In the genomic region with DNA sequence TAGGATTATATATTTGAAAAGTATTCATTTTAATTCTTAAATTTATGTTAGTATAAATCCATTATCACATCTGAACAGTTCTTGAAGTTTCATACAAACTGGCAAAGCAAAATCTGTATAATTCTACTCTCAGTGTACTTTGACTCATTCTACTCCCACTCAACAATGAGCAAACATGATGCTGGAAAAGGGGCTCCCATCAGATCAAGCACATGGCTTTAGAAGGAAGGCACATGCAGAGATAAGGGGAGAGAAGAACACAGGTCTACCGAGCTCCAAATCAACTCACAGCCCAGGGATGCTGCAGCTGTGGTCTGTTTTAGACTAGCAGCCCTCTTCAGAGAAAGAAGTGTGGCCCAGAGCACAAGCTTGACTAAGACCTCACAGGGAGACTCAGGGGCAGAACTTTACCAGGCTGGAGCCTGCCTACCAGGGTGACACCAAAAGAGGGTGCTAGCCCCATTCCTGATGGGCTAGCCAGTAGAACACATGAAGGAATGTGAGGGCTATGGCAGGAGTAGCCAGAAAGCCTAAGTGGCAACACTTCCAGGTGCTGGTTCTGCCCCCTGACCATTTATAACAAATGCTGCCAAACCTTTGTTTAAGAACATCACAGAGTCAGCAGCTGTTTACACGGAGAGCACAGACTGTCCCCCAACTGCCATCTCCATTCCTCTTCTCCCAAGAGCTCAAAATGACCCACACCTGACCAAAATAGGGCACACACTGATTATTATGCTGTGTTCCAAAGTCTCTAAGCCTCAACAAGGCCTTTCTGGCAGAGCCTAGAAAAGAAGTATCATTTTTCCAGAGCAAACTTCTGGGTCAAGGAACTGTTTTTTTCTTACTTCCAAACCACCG, we compare ENCODE assay signal across 26 cellular contexts. TPM values are rescaled to one million over a fixed set of nuclear protein-coding genes. Genes with fewer than 3 reads are reported as not detected.
DNase-seq lines count a peak whose midpoint lies in the region; ATAC-seq and TF ChIP-seq lines count a peak whose summit lies in the region.
"Had no signal": no experiment of that assay in that cellular context is flagged by ENCODE, and none has a peak within 500 bp of the region (broad histone marks: within the 10 kb centered on the region; RNA-seq: fewer than 3 reads in every experiment).

No MANE protein-coding gene starts in this region.

- no peak for TF ChIP-seq CTCF in C4-2B (conservative IDR thresholded peaks at IDR 0.05)
- TF ChIP-seq CTCF in testis (IDR thresholded peaks at IDR 0.05), result no peak

- POLR2A ChIA-PET in activated CD4-positive, alpha-beta T cell treated with anti-CD3 and anti-CD28 coated beads for 36 hours (lab: Charles Lee), result no interaction called here

- H3K9me3 ChIP-seq in Karpas-422 (ENCODE audit: low read length) (no peaks in the 10 kb centered on the region), testis (no peaks in the 10 kb centered on the region)
- H3K9me3 ChIP-seq: adrenal gland, BE2C, lower lobe of right lung, uterus had no signal

- WGBS in testis, 2 donors, result 36 to 38% methylated on average over 3 of the region's 3 CpGs

- 0 out of 2 replicates have a peak, but pooled peaks cover 4% of the 10 kb centered on the region for H3K79me2 ChIP-seq in Karpas-422 (ENCODE audit: low read length)

- H3K9me3 Mint-ChIP-seq in activated CD4-positive, alpha-beta T cell treated with anti-CD3 and anti-CD28 coated beads for 36 hours (ENCODE audit: low read depth), result no peaks in the 10 kb centered on the region
- H3K9me3 Mint-ChIP-seq in activated T-helper 1 cell treated with anti-CD3 and anti-CD28 coated beads, Interleukin-12 subunit alpha, Interleukin-12 subunit beta, Interleukin-2, Interleukin-4 antibody, amounts not matched to agents 30 ng/mL and 10 ng/mL and 1 ng/mL, durations not matched to agents 14 hours and 24 hours and 36 hours, result no peaks in the 10 kb centered on the region

- H3K9me2 ChIP-seq in Karpas-422 (replicated peaks; ENCODE audit: insufficient read depth, low read length), result no peaks in the 10 kb centered on the region

- no peak overlapping the region for H2AFZ ChIP-seq in Karpas-422 (ENCODE audit: low read length)

- H3K9ac ChIP-seq in Karpas-422 (ENCODE audit: low read length), result no peak overlapping the region

- intact Hi-C loops in activated CD4-positive, alpha-beta T cell treated with anti-CD3 and anti-CD28 coated beads for 36 hours (cut with DNase I, micrococcal nuclease), result no loop called here
- intact Hi-C loops in activated T-helper 1 cell treated with anti-CD3 and anti-CD28 coated beads, Interleukin-12 subunit alpha, Interleukin-12 subunit beta, Interleukin-2, Interleukin-4 antibody, amounts not matched to agents 30 ng/mL and 10 ng/mL and 1 ng/mL, durations not matched to agents 14 hours and 24 hours and 36 hours (cut with micrococcal nuclease), result no loop called here
- intact Hi-C loops in testis (cut with DNase I; ENCODE audit: low total_unique reads), result no loop called here

- H3K4me2 ChIP-seq in Karpas-422 (ENCODE audit: low read depth, low read length, poor library complexity, severe bottlenecking), result no peak overlapping the region
- H3K4me2 ChIP-seq: smooth muscle cell had no signal

- H3K4me3 ChIP-seq in Karpas-422 (ENCODE audit: low read length) (no peak overlapping the region), testis (no peak overlapping the region)
- H3K4me3 ChIP-seq: adrenal gland, lower lobe of right lung, SK-N-MC, smooth muscle cell, uterus had no signal

- no peak for TF ChIP-seq POLR2A in testis (IDR thresholded peaks at IDR 0.05)

- H3K27ac Mint-ChIP-seq in activated CD4-positive, alpha-beta T cell treated with anti-CD3 and anti-CD28 coated beads for 36 hours, result peak overlapping the region; percentile 83
- peak overlapping the region; percentile 82 for H3K27ac Mint-ChIP-seq in activated T-helper 1 cell treated with anti-CD3 and anti-CD28 coated beads, Interleukin-12 subunit alpha, Interleukin-12 subunit beta, Interleukin-2, Interleukin-4 antibody, amounts not matched to agents 30 ng/mL and 10 ng/mL and 1 ng/mL, durations not matched to agents 14 hours and 24 hours and 36 hours

- H3K27ac ChIP-seq in C4-2B (peak overlapping the region; percentile 49), Karpas-422 (ENCODE audit: low read length) (no peak overlapping the region), testis (peak overlapping the region in 1 of 2 donors; percentile 41)
- H3K27ac ChIP-seq: adrenal gland, lower lobe of right lung, SK-N-MC, uterus had no signal

- H3K27me3 ChIP-seq in Karpas-422 (ENCODE audit: low read length) (no peaks in the 10 kb centered on the region), testis (no peaks in the 10 kb centered on the region)
- H3K27me3 ChIP-seq: adrenal gland, BE2C, uterus had no signal

- H3K4me3 Mint-ChIP-seq in activated CD4-positive, alpha-beta T cell treated with anti-CD3 and anti-CD28 coated beads for 36 hours, result no peak overlapping the region
- H3K4me3 Mint-ChIP-seq in activated T-helper 1 cell treated with anti-CD3 and anti-CD28 coated beads, Interleukin-12 subunit alpha, Interleukin-12 subunit beta, Interleukin-2, Interleukin-4 antibody, amounts not matched to agents 30 ng/mL and 10 ng/mL and 1 ng/mL, durations not matched to agents 14 hours and 24 hours and 36 hours, result no peak overlapping the region

- peaks cover 15% of the 10 kb centered on the region for H3K4me1 Mint-ChIP-seq in activated CD4-positive, alpha-beta T cell treated with anti-CD3 and anti-CD28 coated beads for 36 hours
- peaks cover 17% of the 10 kb centered on the region for H3K4me1 Mint-ChIP-seq in activated T-helper 1 cell treated with anti-CD3 and anti-CD28 coated beads, Interleukin-12 subunit alpha, Interleukin-12 subunit beta, Interleukin-2, Interleukin-4 antibody, amounts not matched to agents 30 ng/mL and 10 ng/mL and 1 ng/mL, durations not matched to agents 14 hours and 24 hours and 36 hours (ENCODE audit: low read depth)

- no peaks in the 10 kb centered on the region for H3K27me3 Mint-ChIP-seq in activated CD4-positive, alpha-beta T cell treated with anti-CD3 and anti-CD28 coated beads for 36 hours
- no peaks in the 10 kb centered on the region for H3K27me3 Mint-ChIP-seq in activated T-helper 1 cell treated with anti-CD3 and anti-CD28 coated beads, Interleukin-12 subunit alpha, Interleukin-12 subunit beta, Interleukin-2, Interleukin-4 antibody, amounts not matched to agents 30 ng/mL and 10 ng/mL and 1 ng/mL, durations not matched to agents 14 hours and 24 hours and 36 hours (ENCODE audit: insufficient read depth)

- H3K4me1 ChIP-seq in Karpas-422 (ENCODE audit: low read length), result no peaks in the 10 kb centered on the region
- H3K4me1 ChIP-seq in testis, result peaks cover 5% of the 10 kb centered on the region
- H3K4me1 ChIP-seq: adrenal gland, BE2C, uterus had no signal

- H3K36me3 ChIP-seq in Karpas-422 (ENCODE audit: insufficient read depth, low read length), result peaks cover 16% of the 10 kb centered on the region; the same call in 1 of the 2 replicates
- H3K36me3 ChIP-seq in testis (ENCODE audit: low read depth, missing control alignments), result no peaks in the 10 kb centered on the region
- H3K36me3 ChIP-seq: BE2C, uterus had no signal

- peaks cover 23% of the 10 kb centered on the region for H3K36me3 Mint-ChIP-seq in activated CD4-positive, alpha-beta T cell treated with anti-CD3 and anti-CD28 coated beads for 36 hours (ENCODE audit: low read depth)
- peaks cover 34% of the 10 kb centered on the region for H3K36me3 Mint-ChIP-seq in activated T-helper 1 cell treated with anti-CD3 and anti-CD28 coated beads, Interleukin-12 subunit alpha, Interleukin-12 subunit beta, Interleukin-2, Interleukin-4 antibody, amounts not matched to agents 30 ng/mL and 10 ng/mL and 1 ng/mL, durations not matched to agents 14 hours and 24 hours and 36 hours (ENCODE audit: low read depth)

- no peaks in the 10 kb centered on the region for H4K20me1 ChIP-seq in Karpas-422 (ENCODE audit: insufficient read depth, low read depth, low read length)

- ATAC-seq in activated CD4-positive, alpha-beta T cell treated with anti-CD3 and anti-CD28 coated beads for 36 hours, result peak; percentile 42
- ATAC-seq in left lobe of liver (peak; percentile 47), HG02623 (IDR thresholded peaks at IDR 0.05; ENCODE audit: unreplicated experiment) (no peak)
- ATAC-seq: lower lobe of right lung had no signal

- CTCF ChIA-PET in activated CD4-positive, alpha-beta T cell treated with anti-CD3 and anti-CD28 coated beads for 36 hours (lab: Charles Lee), result interaction anchor here (0.6 to 1.4 kb wide), 5 partner anchors 10 to 315 kb away, joined by 3 to 6 read pairs (median 3); no protein-coding TSS in a partner anchor

- no peak for DNase-seq in activated CD4-positive, alpha-beta T cell treated with anti-CD3 and anti-CD28 coated beads for 36 hours
- DNase-seq in activated CD4-positive, alpha-beta T cell treated with anti-CD3 and anti-CD28 coated beads for 48 hours, result no peak
- DNase-seq in activated T-helper 1 cell treated with anti-CD3 and anti-CD28 coated beads, Interleukin-12 subunit alpha, Interleukin-12 subunit beta, Interleukin-2, Interleukin-4 antibody, amounts not matched to agents 30 ng/mL and 10 ng/mL and 1 ng/mL, durations not matched to agents 14 hours and 24 hours and 36 hours (ENCODE audit: low spot score), result no peak
- DNase-seq in left lobe of liver (ENCODE audit: low spot score) (no peak), Karpas-422 (no peak), testis (no peak)
- DNase-seq: activated CD4-positive, CD25-positive, alpha-beta regulatory T cell treated with anti-CD3 and anti-CD28 coated beads, Interleukin-2, amount 50 U/mL, for 72 hours; adrenal gland; BE2C; Calu3; dermis blood vessel endothelial cell; HCEC 1CT; lower lobe of right lung; NCI-H1105 treated with DMSO at 0.1 percent for 48 hours; NCI-H2081 treated with DMSO at 0.1 percent for 48 hours; NCI-H510A; stimulated activated CD4-positive, alpha-beta T cell treated with anti-CD3 and anti-CD28 coated beads, Interleukin-4, amount 100 ng/mL, for 24 hours; T-helper 9 cell; uterus had no signal

RNA-seq across cellular contexts. Expression of gene SEC22C, which starts 19.5 kb away (rescaled TPM):
- total RNA-seq in activated CD4-positive, alpha-beta T cell treated with anti-CD3 and anti-CD28 coated beads for 36 hours, result 10 to 100 TPM; 34.2 to 42.5 TPM
- 37.5 and 38.3 TPM in 2 replicates for total RNA-seq in activated T-helper 1 cell treated with anti-CD3 and anti-CD28 coated beads, Interleukin-12 subunit alpha, Interleukin-12 subunit beta, Interleukin-2, Interleukin-4 antibody, amounts not matched to agents 30 ng/mL and 10 ng/mL and 1 ng/mL, durations not matched to agents 14 hours and 24 hours and 36 hours
- total RNA-seq in left lobe of liver (14.2 TPM), testis (10 to 100 TPM; 61.0 to 66.0 TPM)
- total RNA-seq in Karpas-422 (2014; rRNA removed; shearing (Covaris generic); ENCODE audit: low replicate concordance), result 36.4 and 49.8 TPM in 2 replicates
- polyA plus RNA-seq in testis (ENCODE audit: insufficient read depth, low read depth, low replicate concordance), result 86.3 TPM

RNA-seq across cellular contexts. Expression of gene SS18L2, which starts 28.4 kb away (rescaled TPM):
- total RNA-seq in activated CD4-positive, alpha-beta T cell treated with anti-CD3 and anti-CD28 coated beads for 36 hours, result 10 to 100 TPM; 42.0 to 54.5 TPM
- total RNA-seq in activated T-helper 1 cell treated with anti-CD3 and anti-CD28 coated beads, Interleukin-12 subunit alpha, Interleukin-12 subunit beta, Interleukin-2, Interleukin-4 antibody, amounts not matched to agents 30 ng/mL and 10 ng/mL and 1 ng/mL, durations not matched to agents 14 hours and 24 hours and 36 hours, result 66.3 and 67.5 TPM in 2 replicates
- 14.4 TPM for total RNA-seq in left lobe of liver
- 57.5 and 105 TPM in 2 replicates for total RNA-seq in Karpas-422 (2014; rRNA removed; shearing (Covaris generic); ENCODE audit: low replicate concordance)
- total RNA-seq in testis, result 10 to 100 TPM; 12.9 to 18.4 TPM
- 15.6 TPM for polyA plus RNA-seq in testis (ENCODE audit: insufficient read depth, low read depth, low replicate concordance)

RNA-seq across cellular contexts. Expression of gene NKTR, which starts 38.2 kb away (rescaled TPM):
- total RNA-seq in activated CD4-positive, alpha-beta T cell treated with anti-CD3 and anti-CD28 coated beads for 36 hours, result 10 to 100 TPM; 50.8 to 59.2 TPM
- 76.9 and 79.7 TPM in 2 replicates for total RNA-seq in activated T-helper 1 cell treated with anti-CD3 and anti-CD28 coated beads, Interleukin-12 subunit alpha, Interleukin-12 subunit beta, Interleukin-2, Interleukin-4 antibody, amounts not matched to agents 30 ng/mL and 10 ng/mL and 1 ng/mL, durations not matched to agents 14 hours and 24 hours and 36 hours
- total RNA-seq in left lobe of liver, result 29.2 TPM
- total RNA-seq in Karpas-422 (2014; rRNA removed; shearing (Covaris generic); ENCODE audit: low replicate concordance), result 103 and 178 TPM in 2 replicates
- 100 to 1,000 TPM; 175 to 203 TPM for total RNA-seq in testis
- polyA plus RNA-seq in testis (ENCODE audit: insufficient read depth, low read depth, low replicate concordance), result 42.2 TPM

RNA-seq across cellular contexts. Expression of gene VIPR1, which starts 59.8 kb away (rescaled TPM):
- total RNA-seq in activated CD4-positive, alpha-beta T cell treated with anti-CD3 and anti-CD28 coated beads for 36 hours, result 1 to 10 TPM; 6.6 to 6.7 TPM
- total RNA-seq in activated T-helper 1 cell treated with anti-CD3 and anti-CD28 coated beads, Interleukin-12 subunit alpha, Interleukin-12 subunit beta, Interleukin-2, Interleukin-4 antibody, amounts not matched to agents 30 ng/mL and 10 ng/mL and 1 ng/mL, durations not matched to agents 14 hours and 24 hours and 36 hours, result 0.69 and 0.88 TPM in 2 replicates
- total RNA-seq in left lobe of liver, result 27.0 TPM
- 0.41 and 2.5 TPM in 2 replicates for total RNA-seq in Karpas-422 (2014; rRNA removed; shearing (Covaris generic); ENCODE audit: low replicate concordance)
- 10 to 100 TPM in 1 of 2 donors, 1 to 10 TPM in 1; 4.6 to 10.2 TPM for total RNA-seq in testis
- polyA plus RNA-seq in testis (ENCODE audit: insufficient read depth, low read depth, low replicate concordance), result 3.4 TPM
- total RNA-seq: A172, fibroblast of villous mesenchyme, LHCN-M2 had no signal
